ENCODE assay signal across 22 cellular contexts in genomic region chr13:66462187-66462586, GRCh38.
"Had no signal": no experiment of that assay in that cellular context is flagged by ENCODE, and none has a peak within 500 bp of the region (broad histone marks: within the 10 kb centered on the region; RNA-seq: fewer than 3 reads in every experiment).

No MANE protein-coding gene starts in this region.

- H3K27ac Mint-ChIP-seq: activated CD4-positive, alpha-beta memory T cell treated with anti-CD3 and anti-CD28 coated beads for 36 hours; activated naive CD4-positive, alpha-beta T cell treated with anti-CD3 and anti-CD28 coated beads, Interleukin-2, amount 10 ng/mL, durations not matched to agents 7 days and 5 days; activated naive CD8-positive, alpha-beta T cell treated with anti-CD3 and anti-CD28 coated beads, Interleukin-2, amount 50 U/mL, for 24 hours; memory B cell; nephron; type B pancreatic cell had no signal

- H3K27me3 Mint-ChIP-seq: activated CD4-positive, alpha-beta memory T cell treated with anti-CD3 and anti-CD28 coated beads for 36 hours; activated naive CD4-positive, alpha-beta T cell treated with anti-CD3 and anti-CD28 coated beads, Interleukin-2, amount 10 ng/mL, durations not matched to agents 7 days and 5 days; activated naive CD8-positive, alpha-beta T cell treated with anti-CD3 and anti-CD28 coated beads, Interleukin-2, amount 50 U/mL, for 24 hours; memory B cell; type B pancreatic cell had no signal

- H3K36me3 ChIP-seq: gastroesophageal sphincter, neutrophil, ovary, prostate gland, thoracic aorta had no signal

- H3K9me3 Mint-ChIP-seq: activated CD4-positive, alpha-beta memory T cell treated with anti-CD3 and anti-CD28 coated beads for 36 hours; activated naive CD4-positive, alpha-beta T cell treated with anti-CD3 and anti-CD28 coated beads, Interleukin-2, amount 10 ng/mL, durations not matched to agents 7 days and 5 days; nephron; type B pancreatic cell had no signal

- H3K4me1 Mint-ChIP-seq: activated naive CD4-positive, alpha-beta T cell treated with anti-CD3 and anti-CD28 coated beads, Interleukin-2, amount 10 ng/mL, durations not matched to agents 7 days and 5 days; activated naive CD8-positive, alpha-beta T cell treated with anti-CD3 and anti-CD28 coated beads, Interleukin-2, amount 50 U/mL, for 24 hours; memory B cell had no signal

- ATAC-seq: activated naive CD8-positive, alpha-beta T cell treated with anti-CD3 and anti-CD28 coated beads, Interleukin-2, amount 50 U/mL, for 24 hours; gastroesophageal sphincter; left colon; right cardiac atrium had no signal

- H3K27ac ChIP-seq: coronary artery, epithelial cell of prostate, gastroesophageal sphincter, neutrophil, ovary, prostate gland, thoracic aorta had no signal

- H3K4me1 ChIP-seq: gastroesophageal sphincter, prostate gland had no signal

- H3K36me3 Mint-ChIP-seq: activated CD4-positive, alpha-beta memory T cell treated with anti-CD3 and anti-CD28 coated beads for 36 hours; activated naive CD4-positive, alpha-beta T cell treated with anti-CD3 and anti-CD28 coated beads, Interleukin-2, amount 10 ng/mL, durations not matched to agents 7 days and 5 days; memory B cell; type B pancreatic cell had no signal

- H3K4me3 Mint-ChIP-seq: activated CD4-positive, alpha-beta memory T cell treated with anti-CD3 and anti-CD28 coated beads for 36 hours; activated naive CD4-positive, alpha-beta T cell treated with anti-CD3 and anti-CD28 coated beads, Interleukin-2, amount 10 ng/mL, durations not matched to agents 7 days and 5 days; activated naive CD8-positive, alpha-beta T cell treated with anti-CD3 and anti-CD28 coated beads, Interleukin-2, amount 50 U/mL, for 24 hours; memory B cell; nephron; type B pancreatic cell had no signal

- H3K9me3 ChIP-seq: gastroesophageal sphincter, neutrophil, ovary, prostate gland, thoracic aorta had no signal

- H3K27me3 ChIP-seq: gastroesophageal sphincter, neutrophil, ovary had no signal

- DNase-seq: activated CD4-positive, alpha-beta memory T cell treated with anti-CD3 and anti-CD28 coated beads for 36 hours; activated CD4-positive, alpha-beta T cell treated with anti-CD3 and anti-CD28 coated beads for 4 hours; activated CD4-positive, CD25-positive, alpha-beta regulatory T cell; activated effector memory CD4-positive, alpha-beta T cell treated with anti-CD3 and anti-CD28 coated beads, Interleukin-2, amount 50 U/mL, for 16 hours; activated naive CD4-positive, alpha-beta T cell treated with anti-CD3 and anti-CD28 coated beads, Interleukin-2, amount 10 ng/mL, durations not matched to agents 7 days and 5 days; activated naive CD8-positive, alpha-beta T cell treated with anti-CD3 and anti-CD28 coated beads, Interleukin-2, amount 50 U/mL, for 24 hours; cerebellar nuclear complex; head of caudate nucleus; left colon; ovary; right cardiac atrium; stimulated activated CD4-positive, alpha-beta T cell treated with anti-CD3 and anti-CD28 coated beads, Interleukin-4, amount 100 ng/mL, for 24 hours; stimulated activated naive CD4-positive, alpha-beta T cell treated with Interleukin-2 at 50 U/mL for 16 hours had no signal

- H3K4me3 ChIP-seq: coronary artery, gastroesophageal sphincter, ovary, prostate gland, thoracic aorta had no signal
